ENCODE assay signal across 18 cellular contexts in the genomic region with DNA sequence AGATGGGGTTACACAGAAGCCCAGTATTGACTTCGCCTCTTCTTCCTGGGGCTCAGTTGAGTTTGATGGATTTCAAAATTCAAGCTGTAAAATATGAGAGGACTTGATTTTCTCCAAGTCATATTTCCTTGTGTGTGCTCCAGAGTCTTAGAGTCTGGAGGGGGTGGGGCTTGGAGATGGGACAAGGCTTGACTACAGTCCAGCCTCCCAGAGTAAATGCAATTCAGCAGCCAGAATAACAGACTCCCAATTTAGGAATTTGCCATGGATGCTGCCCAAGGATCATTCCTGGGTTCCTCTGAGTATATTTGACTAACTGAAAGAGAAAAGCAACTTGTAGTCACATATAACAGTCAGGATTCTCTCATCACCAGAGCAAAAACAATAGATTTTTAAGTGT. TPM values are rescaled to one million over a fixed set of nuclear protein-coding genes. Genes with fewer than 3 reads are reported as not detected.
DNase-seq lines count a peak whose midpoint lies in the region; ATAC-seq, FAIRE-seq and TF ChIP-seq lines count a peak whose summit lies in the region.
"Had no signal": no experiment of that assay in that cellular context is flagged by ENCODE, and none has a peak within 500 bp of the region (broad histone marks: within the 10 kb centered on the region; RNA-seq: fewer than 3 reads in every experiment).

No MANE protein-coding gene starts in this region.

- TF ChIP-seq POLR2A in spleen (IDR thresholded peaks at IDR 0.05) = no peak

- H3K9me3 ChIP-seq in colonic mucosa = no peaks in the 10 kb centered on the region
- no peaks in the 10 kb centered on the region for H3K9me3 ChIP-seq in psoas muscle
- no peaks in the 10 kb centered on the region for H3K9me3 ChIP-seq in spleen
- H3K9me3 ChIP-seq: HAP-1, upper lobe of left lung had no signal

- H3K4me1 ChIP-seq in colonic mucosa = no peaks in the 10 kb centered on the region
- H3K4me1 ChIP-seq in psoas muscle = no peaks in the 10 kb centered on the region
- peaks cover 0 to 24% (median 2%) of the 10 kb centered on the region in 6 donors for H3K4me1 ChIP-seq in spleen
- H3K4me1 ChIP-seq: HAP-1 had no signal

- ATAC-seq in psoas muscle (peak in 2 of 4 donors; percentile 49 to 54), HG03442 (IDR thresholded peaks at IDR 0.05; ENCODE audit: unreplicated experiment) (no peak)
- ATAC-seq: activated naive CD8-positive, alpha-beta T cell treated with anti-CD3 and anti-CD28 coated beads, Interleukin-2, amount 50 U/mL, for 24 hours; activated T-cell treated with anti-CD3 and anti-CD28 coated beads, Interleukin-2, amount 50 U/mL, for 72 hours; esophagus mucosa had no signal

- TF ChIP-seq CTCF in AG09319 (IDR thresholded peaks at IDR 0.05; ENCODE audit: low read depth, low read length) (no peak), colonic mucosa (IDR thresholded peaks at IDR 0.05) (no peak), psoas muscle (IDR thresholded peaks at IDR 0.05) (no peak), GM10266 (IDR thresholded peaks at IDR 0.05; ENCODE audit: control insufficient read depth, insufficient read depth, low read depth, missing control alignments) (no peak), spleen (IDR thresholded peaks at IDR 0.05 in 8 of 11, conservative IDR thresholded peaks at IDR 0.05 in 3 of 11) (no peak)

- intact Hi-C loops in colonic mucosa (cut with DNase I) = no loop called here
- intact Hi-C loops in psoas muscle (cut with DNase I) = no loop called here
- intact Hi-C loops in spleen (cut with DNase I; ENCODE audit: low total_unique reads) = no loop called here

- H3K36me3 ChIP-seq in colonic mucosa (no peaks in the 10 kb centered on the region), psoas muscle (ENCODE audit: insufficient read depth in 1 of 2, low read depth in 1 of 2) (no peaks in the 10 kb centered on the region), spleen (no peaks in the 10 kb centered on the region)
- H3K36me3 ChIP-seq: HAP-1, upper lobe of left lung had no signal

- 85 to 94% (median 90%) methylated on average over 1 of the region's 1 CpG for WGBS in psoas muscle, 3 donors
- 76 to 94% (median 84%) methylated on average over 1 of the region's 1 CpG for WGBS in spleen, 5 donors

- no peak for FAIRE-seq in HTR-8/SVneo (lab: Jason Lieb, UNC)

- DNase-seq in AG09319 (ENCODE audit: extremely low read depth, low read depth) (peak; percentile 39), colonic mucosa (peak; percentile 60), hepatic stellate cell (ENCODE audit: low spot score) (peak; percentile 50), psoas muscle (peak; percentile 72 to 77), GM10266 (ENCODE audit: extremely low spot score) (no peak), HTR-8/SVneo (ENCODE audit: insufficient read length, low spot score) (no peak), spleen (no peak)
- DNase-seq: activated CD4-positive, alpha-beta T cell treated with anti-CD3 and anti-CD28 coated beads, Interleukin-2, amount 50 U/mL, for 48 hours; activated naive CD8-positive, alpha-beta T cell treated with anti-CD3 and anti-CD28 coated beads, Interleukin-2, amount 50 U/mL, for 24 hours; activated T-cell treated with anti-CD3 and anti-CD28 coated beads, Interleukin-2, amount 50 U/mL, for 72 hours; KG1; NCI-H1436 treated with DMSO at 0.1 percent for 48 hours; NCI-H446 treated with DMSO at 0.1 percent for 48 hours; stimulated activated CD4-positive, alpha-beta T cell treated with anti-CD3 and anti-CD28 coated beads, Interleukin-2, amount 100 ng/mL, for 48 hours; upper lobe of left lung had no signal

- no peak overlapping the region for H3K4me3 ChIP-seq in colonic mucosa
- H3K4me3 ChIP-seq in psoas muscle = no peak overlapping the region
- H3K4me3 ChIP-seq in spleen = no peak overlapping the region
- H3K4me3 ChIP-seq: HAP-1, upper lobe of left lung had no signal

- H3K27me3 ChIP-seq in colonic mucosa (no peaks in the 10 kb centered on the region), psoas muscle (ENCODE audit: insufficient read depth in 3 of 3, low read length in 2 of 3) (no peaks in the 10 kb centered on the region), spleen (replicated peaks in 1 of 7) (no peaks in the 10 kb centered on the region)
- H3K27me3 ChIP-seq: upper lobe of left lung had no signal

- H3K27ac ChIP-seq in colonic mucosa = no peak overlapping the region
- no peak overlapping the region for H3K27ac ChIP-seq in psoas muscle
- no peak overlapping the region for H3K27ac ChIP-seq in spleen
- H3K27ac ChIP-seq: upper lobe of left lung had no signal

- H3K9ac ChIP-seq in colonic mucosa (ENCODE audit: low read depth in 2 of 2, low read length in 2 of 2) = no peak overlapping the region

RNA-seq across cellular contexts. Expression of a gene that starts 53.7 kb away (rescaled TPM):
- total RNA-seq in colonic mucosa (10 to 100 TPM; 41.7 to 98.2 TPM), psoas muscle (10 to 100 TPM; 28.8 to 44.4 (median 37.6) TPM), spleen (10 to 100 TPM; 68.2 to 91.9 (median 81.6) TPM)
- polyA plus RNA-seq in psoas muscle (10 to 100 TPM; 10.6 to 27.4 (median 14.9) TPM), spleen (10 to 100 TPM; 18.4 to 28.7 (median 28.6) TPM)

Comparison
In these comparisons a context has a peak if more than half of its experiments do, and no peak if none do; other contexts are left out.
1. DNase-seq: peak in AG09319 (single experiment), colonic mucosa (single experiment), hepatic stellate cell (single experiment) and psoas muscle (2 of 2); none in GM10266 (single experiment), HTR-8/SVneo (single experiment) and spleen (single experiment).